In the genomic region with DNA sequence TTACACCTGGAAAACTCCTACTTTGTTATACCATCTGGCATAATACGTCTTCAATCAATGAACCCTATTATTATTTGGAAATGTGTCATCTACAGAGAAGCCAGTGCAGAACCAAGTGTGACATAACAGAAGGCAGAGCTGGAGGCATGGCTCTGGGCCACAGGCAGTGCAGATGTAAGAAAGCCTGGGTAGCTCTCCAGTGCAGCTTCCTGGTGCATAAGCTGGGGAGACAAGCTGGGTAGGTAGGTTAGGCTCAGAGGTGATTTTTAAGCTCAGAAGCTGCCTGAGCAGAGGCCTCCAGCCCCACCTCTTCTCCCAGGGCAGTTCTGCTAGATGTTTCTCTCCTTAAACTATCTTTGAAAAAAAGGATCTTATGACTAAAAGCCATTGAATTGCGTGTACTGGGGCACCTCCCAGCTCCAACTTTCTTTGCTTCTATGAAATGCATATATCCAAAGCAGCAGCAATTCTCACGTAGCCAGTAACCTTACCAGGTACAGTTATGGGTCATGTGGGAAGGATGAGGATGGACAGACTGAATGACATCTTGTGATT, we compare ENCODE assay signal across 20 cellular contexts. TPM values are rescaled to one million over a fixed set of nuclear protein-coding genes. Genes with fewer than 3 reads are reported as not detected.
DNase-seq lines count a peak whose midpoint lies in the region; FAIRE-seq and TF ChIP-seq lines count a peak whose summit lies in the region.
"Had no signal": no experiment of that assay in that cellular context is flagged by ENCODE, and none has a peak within 500 bp of the region (broad histone marks: within the 10 kb centered on the region; RNA-seq: fewer than 3 reads in every experiment).

No MANE protein-coding gene starts in this region.

- no peaks in the 10 kb centered on the region for H3K79me2 ChIP-seq in keratinocyte (ENCODE audit: control insufficient read depth, insufficient read depth, low read length)

- DNase-seq in NCI-H2227 (lab: John Stamatoyannopoulos, UW; ENCODE audit: unreplicated experiment) (peak; percentile 60), dorsolateral prefrontal cortex (peak in 2 of 10 donors; percentile 35 to 46), keratinocyte (ENCODE audit: low read depth, low spot score) (no peak), erythroblast (lab: John Stamatoyannopoulos, UW) (no peak), Peyer's patch (no peak), NCI-H345 (lab: John Stamatoyannopoulos, UW) (no peak), thyroid gland (no peak)
- DNase-seq: ACHN, AML-193, DND-41, HCEC 1CT, NCI-H1417, NCI-H2029, NCI-H524, PC-9 had no signal

- H3K27ac ChIP-seq in dorsolateral prefrontal cortex (peak overlapping the region in 40 of 59 donors; percentile 3 to 95 (median 51)), keratinocyte (ENCODE audit: control insufficient read depth, insufficient read depth, low read length) (no peak overlapping the region), Peyer's patch (no peak overlapping the region), thyroid gland (no peak overlapping the region)
- H3K27ac ChIP-seq: HL-60, KMS-11, PC-9, SJSA1 had no signal

- peak overlapping the region; percentile 50 for H2AFZ ChIP-seq in keratinocyte (ENCODE audit: control insufficient read depth, low read length)
- H2AFZ ChIP-seq: PC-9 had no signal

- no peak overlapping the region for H3K4me3 ChIP-seq in dorsolateral prefrontal cortex
- H3K4me3 ChIP-seq in keratinocyte (ENCODE audit: control insufficient read depth in 2 of 3, extremely low read depth in 1 of 3, insufficient read depth in 2 of 3, low read depth in 1 of 3, low read length in 3 of 3) = no peak overlapping the region
- H3K4me3 ChIP-seq in Peyer's patch = no peak overlapping the region
- H3K4me3 ChIP-seq in thyroid gland (replicated peaks in 1 of 3) = no peak overlapping the region
- H3K4me3 ChIP-seq: PC-9, SJSA1 had no signal

- H3K9me3 ChIP-seq in keratinocyte (ENCODE audit: control insufficient read depth, low read depth, low read length) (no peaks in the 10 kb centered on the region), Peyer's patch (no peaks in the 10 kb centered on the region), thyroid gland (no peaks in the 10 kb centered on the region)
- H3K9me3 ChIP-seq: SJSA1 had no signal

- H3K27me3 ChIP-seq in dorsolateral prefrontal cortex (no peaks in the 10 kb centered on the region), keratinocyte (ENCODE audit: control insufficient read depth, extremely low read depth, insufficient read depth, low read length) (no peaks in the 10 kb centered on the region), Peyer's patch (no peaks in the 10 kb centered on the region), thyroid gland (no peaks in the 10 kb centered on the region)
- H3K27me3 ChIP-seq: SJSA1 had no signal

- no peaks in the 10 kb centered on the region for H3K9me1 ChIP-seq in keratinocyte (ENCODE audit: control insufficient read depth, extremely low read depth, insufficient read depth, low read length)

- H3K4me2 ChIP-seq in keratinocyte (ENCODE audit: control insufficient read depth, extremely low read depth, insufficient read depth, low read depth, low read length) = peak overlapping the region; percentile 18
- H3K4me2 ChIP-seq: KMS-11, PC-9 had no signal

- intact Hi-C loops in dorsolateral prefrontal cortex (cut with DNase I) (loop anchor here in 1 of 2 donors (5.0 kb wide), 1 partner anchor 51 kb away; the partner anchor contains the start of gene GPSM2), thyroid gland (cut with DNase I) (loop anchor here (5.0 kb wide), 1 partner anchor 71 kb away; no protein-coding TSS in a partner anchor)

- no peak overlapping the region for H3K9ac ChIP-seq in keratinocyte (ENCODE audit: control insufficient read depth, extremely low read depth, insufficient read depth, low read length)
- H3K9ac ChIP-seq: KMS-11 had no signal

- TF ChIP-seq POLR2A in erythroblast (IDR thresholded peaks at IDR 0.05; ENCODE audit: low read length) (no peak), Peyer's patch (IDR thresholded peaks at IDR 0.05) (no peak), thyroid gland (IDR thresholded peaks at IDR 0.05) (no peak)

- no peaks in the 10 kb centered on the region for H4K20me1 ChIP-seq in keratinocyte (ENCODE audit: control insufficient read depth, extremely low read depth, insufficient read depth, low read length)

- no peak for FAIRE-seq in keratinocyte (lab: Jason Lieb, UNC)

- peaks cover 4% of the 10 kb centered on the region in 2 experiments for H3K36me3 ChIP-seq in keratinocyte (ENCODE audit: control insufficient read depth in 2 of 2, extremely low read depth in 1 of 2, insufficient read depth in 2 of 2, low read length in 2 of 2)
- no peaks in the 10 kb centered on the region for H3K36me3 ChIP-seq in Peyer's patch
- no peaks in the 10 kb centered on the region for H3K36me3 ChIP-seq in thyroid gland
- H3K36me3 ChIP-seq: SJSA1 had no signal

- no peak for TF ChIP-seq CTCF in dorsolateral prefrontal cortex (IDR thresholded peaks at IDR 0.05 in 54 of 56, conservative IDR thresholded peaks at IDR 0.05 in 2 of 56; ENCODE audit: low read depth in 1 of 56, partially characterized antibody in 56 of 56)
- TF ChIP-seq CTCF in keratinocyte (optimal IDR thresholded peaks at IDR 0.05 in 1 of 3, IDR thresholded peaks at IDR 0.05 in 1 of 3, conservative IDR thresholded peaks at IDR 0.05 in 1 of 3; ENCODE audit: extremely low read depth in 1 of 3, insufficient read depth in 2 of 3, low read length in 3 of 3) = no peak
- no peak for TF ChIP-seq CTCF in Peyer's patch (IDR thresholded peaks at IDR 0.05)
- TF ChIP-seq CTCF in thyroid gland (IDR thresholded peaks at IDR 0.05) = no peak

- H3K4me1 ChIP-seq in keratinocyte (ENCODE audit: control insufficient read depth, extremely low read depth, insufficient read depth, low read length) (peaks cover 43% of the 10 kb centered on the region), Peyer's patch (peaks cover 0 to 9% (median 0%) of the 10 kb centered on the region in 4 donors), thyroid gland (peaks cover 0 to 10% of the 10 kb centered on the region in 2 donors)

- 88 to 93% methylated on average over 3 of the region's 3 CpGs for WGBS in thyroid gland, 2 donors

- dilution Hi-C loops in keratinocyte (cut with MboI; ENCODE audit: extremely low pct_ligation_motif_present, low sequenced_read_pairs) = no loop called here

RNA-seq across cellular contexts. Expression of gene AKNAD1, which starts 30.7 kb away (rescaled TPM):
- total RNA-seq in dorsolateral prefrontal cortex = 1 to 10 TPM in 51 of 120 experiments, under 1 TPM in 29, not detected in 40; 0.18 to 4.1 (median 1.2) TPM
- 4.6 to 6.9 TPM (median 5.1 TPM) in 3 replicates for polyA plus RNA-seq in keratinocyte
- 0.82 TPM for polyA plus RNA-seq in keratinocyte (2011; ENCODE audit: low read depth)
- polyA plus RNA-seq in keratinocyte (2011; cell fraction: cytosol; rRNA removed) = 2.9 and 5.6 TPM in 2 replicates
- 5.8 and 8.3 TPM in 2 replicates for polyA plus RNA-seq in keratinocyte (2011; cell fraction: nucleus; rRNA removed)
- 2.0 and 4.4 TPM in 2 replicates for polyA plus RNA-seq in keratinocyte (2012; ENCODE audit: low replicate concordance)
- polyA minus RNA-seq in keratinocyte = 0.56 to 2.2 TPM (median 0.66 TPM) in 3 replicates
- polyA minus RNA-seq in keratinocyte (2011; cell fraction: cytosol; rRNA and poly(A)+ RNA removed) = not detected
- 3.5 and 3.6 TPM in 2 replicates for polyA minus RNA-seq in keratinocyte (2011; cell fraction: nucleus; rRNA and poly(A)+ RNA removed)
- total RNA-seq in Peyer's patch = not detected
- total RNA-seq in thyroid gland = 1 to 10 TPM in 1 of 4 donors, not detected in 3; 6.2 TPM
- total RNA-seq: G401, PC-9 had no signal
- polyA plus RNA-seq: CD14-positive monocyte had no signal

RNA-seq across cellular contexts. Expression of gene GPSM2, which starts 50.6 kb away (rescaled TPM):
- total RNA-seq in dorsolateral prefrontal cortex (10 to 100 TPM; 22.2 to 91.8 (median 43.7) TPM), Peyer's patch (10 to 100 TPM; 23.1 to 24.9 (median 23.9) TPM), thyroid gland (10 to 100 TPM in 1 of 4 donors, 1 to 10 TPM in 3; 1.3 to 15.5 (median 6.1) TPM)
- 58.0 to 109 TPM (median 74.7 TPM) in 3 replicates for polyA plus RNA-seq in keratinocyte
- polyA plus RNA-seq in keratinocyte (2011; ENCODE audit: low read depth) = 31.2 TPM
- 48.0 and 87.0 TPM in 2 replicates for polyA plus RNA-seq in keratinocyte (2011; cell fraction: cytosol; rRNA removed)
- polyA plus RNA-seq in keratinocyte (2011; cell fraction: nucleus; rRNA removed) = 61.6 and 67.3 TPM in 2 replicates
- polyA plus RNA-seq in keratinocyte (2012; ENCODE audit: low replicate concordance) = 38.8 and 64.7 TPM in 2 replicates
- 25.4 to 84.8 TPM (median 45.1 TPM) in 3 replicates for polyA minus RNA-seq in keratinocyte
- 57.7 TPM for polyA minus RNA-seq in keratinocyte (2011; cell fraction: cytosol; rRNA and poly(A)+ RNA removed)
- 23.2 and 50.5 TPM in 2 replicates for polyA minus RNA-seq in keratinocyte (2011; cell fraction: nucleus; rRNA and poly(A)+ RNA removed)

Comparison
In these comparisons a context has a peak if more than half of its experiments do, and no peak if none do; other contexts are left out.
1. H3K27ac ChIP-seq: peak in dorsolateral prefrontal cortex (40 of 59); none in keratinocyte (single experiment), Peyer's patch (0 of 4) and thyroid gland (0 of 3).